1 cellular context compared by ENCODE assay signal in genomic region chr3:127172670-127173515, GRCh38.
A peak's percentile ranks its signal among the peaks of the same experiment; 100 is the strongest.
TF ChIP-seq lines count a peak whose summit lies in the region.

No MANE protein-coding gene starts in this region.

TF ChIP-seq in SK-N-SH, 30 proteins besides CTCF, POLR2A, EP300 and RAD21 (continued from another document):
- TF ChIP-seq, protein P1, sequence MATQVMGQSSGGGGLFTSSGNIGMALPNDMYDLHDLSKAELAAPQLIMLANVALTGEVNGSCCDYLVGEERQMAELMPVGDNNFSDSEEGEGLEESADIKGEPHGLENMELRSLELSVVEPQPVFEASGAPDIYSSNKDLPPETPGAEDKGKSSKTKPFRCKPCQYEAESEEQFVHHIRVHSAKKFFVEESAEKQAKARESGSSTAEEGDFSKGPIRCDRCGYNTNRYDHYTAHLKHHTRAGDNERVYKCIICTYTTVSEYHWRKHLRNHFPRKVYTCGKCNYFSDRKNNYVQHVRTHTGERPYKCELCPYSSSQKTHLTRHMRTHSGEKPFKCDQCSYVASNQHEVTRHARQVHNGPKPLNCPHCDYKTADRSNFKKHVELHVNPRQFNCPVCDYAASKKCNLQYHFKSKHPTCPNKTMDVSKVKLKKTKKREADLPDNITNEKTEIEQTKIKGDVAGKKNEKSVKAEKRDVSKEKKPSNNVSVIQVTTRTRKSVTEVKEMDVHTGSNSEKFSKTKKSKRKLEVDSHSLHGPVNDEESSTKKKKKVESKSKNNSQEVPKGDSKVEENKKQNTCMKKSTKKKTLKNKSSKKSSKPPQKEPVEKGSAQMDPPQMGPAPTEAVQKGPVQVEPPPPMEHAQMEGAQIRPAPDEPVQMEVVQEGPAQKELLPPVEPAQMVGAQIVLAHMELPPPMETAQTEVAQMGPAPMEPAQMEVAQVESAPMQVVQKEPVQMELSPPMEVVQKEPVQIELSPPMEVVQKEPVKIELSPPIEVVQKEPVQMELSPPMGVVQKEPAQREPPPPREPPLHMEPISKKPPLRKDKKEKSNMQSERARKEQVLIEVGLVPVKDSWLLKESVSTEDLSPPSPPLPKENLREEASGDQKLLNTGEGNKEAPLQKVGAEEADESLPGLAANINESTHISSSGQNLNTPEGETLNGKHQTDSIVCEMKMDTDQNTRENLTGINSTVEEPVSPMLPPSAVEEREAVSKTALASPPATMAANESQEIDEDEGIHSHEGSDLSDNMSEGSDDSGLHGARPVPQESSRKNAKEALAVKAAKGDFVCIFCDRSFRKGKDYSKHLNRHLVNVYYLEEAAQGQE (IDR thresholded peaks at IDR 0.05; ENCODE audit: low read depth, low read length) = peak; percentile 33; the same call in 1 of the 2 replicates
- TF ChIP-seq TEAD4 (IDR thresholded peaks at IDR 0.05; ENCODE audit: borderline replicate concordance, insufficient read depth) (peak; percentile 99), SIN3A (IDR thresholded peaks at IDR 0.05; ENCODE audit: borderline replicate concordance, low read depth, low read length) (peak; percentile 93; the same call in 1 of the 2 replicates), PBX3 (IDR thresholded peaks at IDR 0.05) (peak; percentile 99), MAX (IDR thresholded peaks at IDR 0.05; ENCODE audit: low read depth) (0 out of 2 replicates have a peak, but pooled peaks have one; percentile 32)
- TF ChIP-seq, protein P2, sequence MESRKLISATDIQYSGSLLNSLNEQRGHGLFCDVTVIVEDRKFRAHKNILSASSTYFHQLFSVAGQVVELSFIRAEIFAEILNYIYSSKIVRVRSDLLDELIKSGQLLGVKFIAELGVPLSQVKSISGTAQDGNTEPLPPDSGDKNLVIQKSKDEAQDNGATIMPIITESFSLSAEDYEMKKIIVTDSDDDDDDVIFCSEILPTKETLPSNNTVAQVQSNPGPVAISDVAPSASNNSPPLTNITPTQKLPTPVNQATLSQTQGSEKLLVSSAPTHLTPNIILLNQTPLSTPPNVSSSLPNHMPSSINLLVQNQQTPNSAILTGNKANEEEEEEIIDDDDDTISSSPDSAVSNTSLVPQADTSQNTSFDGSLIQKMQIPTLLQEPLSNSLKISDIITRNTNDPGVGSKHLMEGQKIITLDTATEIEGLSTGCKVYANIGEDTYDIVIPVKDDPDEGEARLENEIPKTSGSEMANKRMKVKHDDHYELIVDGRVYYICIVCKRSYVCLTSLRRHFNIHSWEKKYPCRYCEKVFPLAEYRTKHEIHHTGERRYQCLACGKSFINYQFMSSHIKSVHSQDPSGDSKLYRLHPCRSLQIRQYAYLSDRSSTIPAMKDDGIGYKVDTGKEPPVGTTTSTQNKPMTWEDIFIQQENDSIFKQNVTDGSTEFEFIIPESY (IDR thresholded peaks at IDR 0.05; ENCODE audit: borderline replicate concordance, low read depth) = peak; percentile 85; the same call in 1 of the 2 replicates
